ENCODE assay signal across 17 cellular contexts in the genomic region with DNA sequence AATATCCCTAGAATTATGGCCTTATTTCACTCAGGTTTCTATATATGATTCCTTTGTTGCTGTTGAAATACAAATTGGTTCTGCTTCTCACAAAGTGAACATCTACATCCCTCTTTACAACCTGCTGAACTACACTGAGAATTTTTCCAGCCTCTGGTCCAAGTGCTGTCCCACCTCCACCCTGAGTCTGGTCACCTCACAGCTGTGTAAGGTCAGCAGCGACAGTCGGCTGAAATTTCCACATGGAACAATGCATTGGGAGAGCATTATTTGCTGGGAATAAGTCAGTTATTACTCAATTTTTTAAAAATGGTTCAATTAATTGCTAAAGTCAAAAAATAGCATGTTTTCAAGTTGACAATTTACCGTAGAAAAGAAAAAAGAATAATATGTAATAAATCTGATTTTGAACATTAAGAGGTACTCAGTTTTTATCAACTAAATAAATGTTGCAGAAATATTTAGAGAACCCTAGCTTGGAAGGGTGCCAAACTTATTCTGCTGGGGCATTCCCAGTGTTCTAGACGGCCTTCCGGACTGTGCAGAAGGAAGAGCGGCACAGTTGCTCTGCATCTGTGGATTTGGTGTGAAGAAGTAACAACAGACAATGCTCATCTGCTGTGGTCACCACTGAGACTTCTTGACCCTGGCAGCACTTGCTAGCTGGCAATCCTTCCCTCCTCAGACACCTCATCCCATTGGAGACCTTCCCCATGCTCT. TPM values are rescaled to one million over a fixed set of nuclear protein-coding genes. Genes with fewer than 3 reads are reported as not detected.
DNase-seq lines count a peak whose midpoint lies in the region; ATAC-seq and TF ChIP-seq lines count a peak whose summit lies in the region.
"Had no signal": no experiment of that assay in that cellular context is flagged by ENCODE, and none has a peak within 500 bp of the region (broad histone marks: within the 10 kb centered on the region; RNA-seq: fewer than 3 reads in every experiment).

No MANE protein-coding gene starts in this region.

- no peak for DNase-seq in activated T-cell treated with anti-CD3 and anti-CD28 coated beads, Interleukin-2, amount 50 U/mL, for 4 hours
- DNase-seq in activated T-cell treated with anti-CD3 and anti-CD28 coated beads, Interleukin-2, amount 50 U/mL, for 1 hour: no peak
- DNase-seq in OCI-LY7 (ENCODE audit: low spot score): no peak
- DNase-seq in effector memory CD8-positive, alpha-beta T cell: no peak
- no peak for DNase-seq in thoracic aorta (ENCODE audit: low spot score)
- no peak for DNase-seq in NCI-H446 (lab: John Stamatoyannopoulos, UW)
- DNase-seq: activated gamma-delta T cell, DMS153, esophagus squamous epithelium, mammary epithelial cell, NCI-H2081 treated with DMSO at 0.1 percent for 48 hours, occipital lobe, uterus had no signal

- no peaks in the 10 kb centered on the region for H3K9me2 ChIP-seq in OCI-LY7 (ENCODE audit: insufficient read depth, low read length)

- no peak overlapping the region for H3K27ac ChIP-seq in OCI-LY7 (ENCODE audit: low read depth, low read length, poor library complexity, severe bottlenecking)
- H3K27ac ChIP-seq in thoracic aorta: no peak overlapping the region
- H3K27ac ChIP-seq: SJSA1, uterus had no signal

- POLR2A ChIA-PET in OCI-LY7 (lab: Charles Lee): interaction anchor here (0.7 to 2.6 kb wide), 2 partner anchors 9 to 149 kb away, joined by 5 to 12 read pairs; no protein-coding TSS in a partner anchor

- peaks cover 26% of the 10 kb centered on the region for H3K79me2 ChIP-seq in OCI-LY7 (ENCODE audit: insufficient read depth, low read depth, low read length)

- TF ChIP-seq CTCF in OCI-LY7 (conservative IDR thresholded peaks at IDR 0.05; ENCODE audit: low read length) (no peak), thoracic aorta (IDR thresholded peaks at IDR 0.05) (no peak)

- no peaks in the 10 kb centered on the region for H4K20me1 ChIP-seq in OCI-LY7 (ENCODE audit: insufficient read depth, low read length)

- H3K27ac Mint-ChIP-seq in effector memory CD8-positive, alpha-beta T cell: peak overlapping the region; percentile 98 to 99

- H3K4me3 ChIP-seq in OCI-LY7 (ENCODE audit: low read depth, low read length, poor library complexity, severe bottlenecking) (peak overlapping the region; percentile 75), thoracic aorta (peak overlapping the region; percentile 50)
- H3K4me3 ChIP-seq: SJSA1, uterus had no signal

- no peaks in the 10 kb centered on the region for H3K27me3 Mint-ChIP-seq in activated T-cell treated with anti-CD3 and anti-CD28 coated beads, Interleukin-2, amount 50 U/mL, for 4 hours (ENCODE audit: low read depth)
- H3K27me3 Mint-ChIP-seq in effector memory CD8-positive, alpha-beta T cell: no peaks in the 10 kb centered on the region

- CTCF ChIA-PET in OCI-LY7 (lab: Charles Lee; ENCODE audit: unreplicated experiment): no interaction called here

- no TSS peak for BruUV-seq in OCI-LY7 (replicated peaks; lab: Mats Ljungman, UMichigan)

- intact Hi-C loops in OCI-LY7 (cut with micrococcal nuclease; ENCODE audit: unreplicated experiment): no loop called here

- no peaks in the 10 kb centered on the region for H3K9me3 ChIP-seq in OCI-LY7 (ENCODE audit: low read length)
- no peaks in the 10 kb centered on the region for H3K9me3 ChIP-seq in thoracic aorta
- H3K9me3 ChIP-seq: esophagus squamous epithelium, SJSA1, uterus had no signal

- no peak for ATAC-seq in activated T-cell treated with anti-CD3 and anti-CD28 coated beads, Interleukin-2, amount 50 U/mL, for 4 hours
- ATAC-seq in effector memory CD8-positive, alpha-beta T cell (replicated peaks): no peak
- ATAC-seq in thoracic aorta (ENCODE audit: insufficient number of reproducible peaks, low FRiP score, low read depth) (no peak), HG02571 (IDR thresholded peaks at IDR 0.05; ENCODE audit: unreplicated experiment) (no peak), HG03442 (IDR thresholded peaks at IDR 0.05; ENCODE audit: unreplicated experiment) (no peak)

- peaks cover 41% of the 10 kb centered on the region for H3K4me1 ChIP-seq in OCI-LY7 (ENCODE audit: insufficient read depth, low read length, poor library complexity, severe bottlenecking)
- H3K4me1 ChIP-seq in thoracic aorta (ENCODE audit: control insufficient read depth in 1 of 2, low read depth in 2 of 2): peaks cover 0 to 5% of the 10 kb centered on the region in 2 donors
- H3K4me1 ChIP-seq: SJSA1, uterus had no signal

- peaks cover 55% of the 10 kb centered on the region for H3K36me3 ChIP-seq in OCI-LY7 (ENCODE audit: insufficient read depth, low read length)
- H3K36me3 ChIP-seq in thoracic aorta: peaks cover 6% of the 10 kb centered on the region
- H3K36me3 ChIP-seq: uterus had no signal

- H3K4me3 Mint-ChIP-seq in activated T-cell treated with anti-CD3 and anti-CD28 coated beads, Interleukin-2, amount 50 U/mL, for 4 hours: peak overlapping the region; percentile 96
- H3K4me3 Mint-ChIP-seq in effector memory CD8-positive, alpha-beta T cell: peak overlapping the region; percentile 87 to 88

- H3K4me2 ChIP-seq in OCI-LY7 (ENCODE audit: low read length): peak overlapping the region; percentile 89

- no peaks in the 10 kb centered on the region for H3K27me3 ChIP-seq in thoracic aorta (replicated peaks; ENCODE audit: insufficient read depth)
- H3K27me3 ChIP-seq: esophagus squamous epithelium, SJSA1, uterus had no signal

- no peak overlapping the region for H2AFZ ChIP-seq in OCI-LY7 (ENCODE audit: low read length)
- H2AFZ ChIP-seq: GM23248 had no signal

- H3K9me3 Mint-ChIP-seq in activated T-cell treated with anti-CD3 and anti-CD28 coated beads, Interleukin-2, amount 50 U/mL, for 4 hours: peaks cover 4% of the 10 kb centered on the region
- H3K9me3 Mint-ChIP-seq in effector memory CD8-positive, alpha-beta T cell: peaks cover 0 to 3% of the 10 kb centered on the region in 2 donors

- peaks cover 70% of the 10 kb centered on the region for H3K4me1 Mint-ChIP-seq in activated T-cell treated with anti-CD3 and anti-CD28 coated beads, Interleukin-2, amount 50 U/mL, for 4 hours (ENCODE audit: low read depth)
- peaks cover 59 to 67% of the 10 kb centered on the region in 2 donors for H3K4me1 Mint-ChIP-seq in effector memory CD8-positive, alpha-beta T cell (ENCODE audit: low read depth in 2 of 2)

- peaks cover 45% of the 10 kb centered on the region for H3K36me3 Mint-ChIP-seq in activated T-cell treated with anti-CD3 and anti-CD28 coated beads, Interleukin-2, amount 50 U/mL, for 4 hours (ENCODE audit: insufficient read depth)
- peaks cover 62% of the 10 kb centered on the region for H3K36me3 Mint-ChIP-seq in effector memory CD8-positive, alpha-beta T cell (ENCODE audit: insufficient read depth)

RNA-seq across cellular contexts. Expression of a gene that starts 1.8 kb away (rescaled TPM):
- total RNA-seq in activated T-cell treated with anti-CD3 and anti-CD28 coated beads, Interleukin-2, amount 50 U/mL, for 4 hours: 100 to 1,000 TPM; 189 to 221 (median 208) TPM
- 124 and 167 TPM in 2 replicates for total RNA-seq in OCI-LY7 (2014; rRNA removed; shearing (Covaris generic))
- total RNA-seq in OCI-LY7 (2022): 235 and 241 TPM in 2 replicates
- total RNA-seq in thoracic aorta: 10 to 100 TPM; 85.2 to 94.5 TPM
- total RNA-seq: SJSA1 had no signal
